In the genomic region with DNA sequence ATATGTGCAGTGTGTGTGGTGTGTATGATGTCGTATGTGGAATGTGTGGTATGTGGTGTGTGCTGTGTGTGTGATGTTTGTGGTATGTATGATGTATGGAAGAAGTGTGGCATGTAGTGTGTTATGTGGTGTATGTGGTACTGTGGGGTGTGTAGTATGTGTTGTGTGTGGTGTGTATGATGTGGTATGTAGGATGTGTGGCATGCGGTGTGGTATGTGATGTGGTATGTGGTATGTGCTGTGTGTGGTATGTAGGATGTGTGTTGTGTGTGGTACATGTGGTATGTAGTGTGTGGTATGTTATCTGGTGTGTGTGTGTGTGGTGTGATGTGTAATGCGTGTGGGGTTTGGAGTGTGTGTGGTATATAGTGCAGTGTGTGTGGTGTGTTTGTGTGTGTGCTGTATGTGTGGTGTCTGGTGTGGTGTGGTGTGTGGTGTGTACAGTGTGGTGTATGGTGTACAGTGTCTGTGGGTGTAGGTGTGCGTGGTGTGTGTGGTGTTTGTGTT, we compare ENCODE assay signal across 1 cellular context.
TF ChIP-seq lines count a peak whose summit lies in the region.

No MANE protein-coding gene starts in this region.

TF ChIP-seq in HepG2, 621 proteins besides CTCF, POLR2A, EP300 and RAD21 (continued from another document):
- TF ChIP-seq, protein P1, sequence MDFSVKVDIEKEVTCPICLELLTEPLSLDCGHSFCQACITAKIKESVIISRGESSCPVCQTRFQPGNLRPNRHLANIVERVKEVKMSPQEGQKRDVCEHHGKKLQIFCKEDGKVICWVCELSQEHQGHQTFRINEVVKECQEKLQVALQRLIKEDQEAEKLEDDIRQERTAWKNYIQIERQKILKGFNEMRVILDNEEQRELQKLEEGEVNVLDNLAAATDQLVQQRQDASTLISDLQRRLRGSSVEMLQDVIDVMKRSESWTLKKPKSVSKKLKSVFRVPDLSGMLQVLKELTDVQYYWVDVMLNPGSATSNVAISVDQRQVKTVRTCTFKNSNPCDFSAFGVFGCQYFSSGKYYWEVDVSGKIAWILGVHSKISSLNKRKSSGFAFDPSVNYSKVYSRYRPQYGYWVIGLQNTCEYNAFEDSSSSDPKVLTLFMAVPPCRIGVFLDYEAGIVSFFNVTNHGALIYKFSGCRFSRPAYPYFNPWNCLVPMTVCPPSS (IDR thresholded peaks at IDR 0.05), result peak; percentile 91; the same call in 1 of the 2 replicates
- TF ChIP-seq MIER2 (CRISPR knock-in tag; IDR thresholded peaks at IDR 0.05) (no peak), ZNF891 (CRISPR knock-in tag; IDR thresholded peaks at IDR 0.05) (no peak), FOXA1 (IDR thresholded peaks at IDR 0.05) (peak; percentile 42), FOXA1 (CRISPR knock-in tag; IDR thresholded peaks at IDR 0.05) (no peak), TBP (CRISPR knock-in tag; IDR thresholded peaks at IDR 0.05) (no peak)
